8 cellular contexts compared by ENCODE assay signal in the genomic region with DNA sequence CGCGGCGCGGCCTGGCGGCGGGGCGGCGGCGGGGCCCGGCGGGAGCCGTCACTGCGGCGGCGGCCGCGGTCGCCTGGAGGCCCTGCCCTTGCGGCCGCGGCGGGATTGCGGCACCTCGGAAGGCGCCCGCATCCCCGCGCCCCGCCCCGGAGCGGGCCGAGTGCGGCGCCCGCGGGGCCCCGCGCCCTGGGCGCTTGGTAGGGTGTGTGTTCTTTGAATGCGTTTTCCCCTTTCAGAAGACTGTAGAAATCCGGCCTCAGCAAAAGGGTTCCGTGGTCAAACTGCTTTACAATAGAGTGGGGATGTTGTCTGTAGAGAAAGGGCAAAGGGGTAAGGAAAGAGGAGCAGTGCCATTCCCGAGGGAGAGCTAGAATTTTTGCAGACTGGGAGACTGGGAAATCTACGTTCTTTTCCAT. TPM values are rescaled to one million over a fixed set of nuclear protein-coding genes. Genes with fewer than 3 reads are reported as not detected.
A peak's percentile ranks its signal among the peaks of the same experiment; 100 is the strongest.
DNase-seq lines count a peak whose midpoint lies in the region; ATAC-seq and TF ChIP-seq lines count a peak whose summit lies in the region.

No MANE protein-coding gene starts in this region.

- H3K4me2 ChIP-seq in SK-N-SH, result peak overlapping the region; percentile 80

- TF ChIP-seq RAD21 in SK-N-SH (IDR thresholded peaks at IDR 0.05; ENCODE audit: low read length), result no peak

- TF ChIP-seq CTCF in 22Rv1 (IDR thresholded peaks at IDR 0.05) (no peak), GM12865 (IDR thresholded peaks at IDR 0.05; ENCODE audit: insufficient read depth, low read depth, low read length, missing control alignments) (no peak), SK-N-SH (IDR thresholded peaks at IDR 0.05) (no peak), cardiac fibroblast (IDR thresholded peaks at IDR 0.05; ENCODE audit: low read depth, low read length) (no peak)

- peak overlapping the region; percentile 64; the same call in 1 of the 2 replicates for H2AFZ ChIP-seq in SK-N-SH (ENCODE audit: low read depth)

- peak overlapping the region; percentile 89 for H3K4me3 ChIP-seq in GM12865 (ENCODE audit: low read depth, low read length)
- peak overlapping the region; percentile 66 to 78 for H3K4me3 ChIP-seq in SK-N-SH (ENCODE audit: low read depth in 2 of 2, low read length in 1 of 2)
- H3K4me3 ChIP-seq in cardiac fibroblast (replicated peaks in 1 of 2; ENCODE audit: low read depth in 2 of 2, low read length in 2 of 2), result peak overlapping the region; percentile 59 to 76

- peak; percentile 32 for ATAC-seq in HG03045 (IDR thresholded peaks at IDR 0.05; ENCODE audit: unreplicated experiment)

- peaks cover 0 to 10% of the 10 kb centered on the region in 2 experiments for H3K36me3 ChIP-seq in SK-N-SH (replicated peaks in 1 of 2; ENCODE audit: control insufficient read depth in 1 of 2, insufficient read depth in 2 of 2, low read length in 1 of 2)

- H3F3A ChIP-seq in SK-N-SH (replicated peaks; ENCODE audit: insufficient read depth), result no peaks in the 10 kb centered on the region

- peak overlapping the region; percentile 72; the same call in 1 of the 2 replicates for H3K9ac ChIP-seq in SK-N-SH

- POLR2A ChIA-PET in SK-N-SH (lab: Yijun Ruan, JAX), result interaction anchor here (0.9 to 1.7 kb wide), 3 partner anchors 111 to 196 kb away, joined by 3 to 4 read pairs (median 3); partner anchors contain the start of gene POMGNT2

- H3K27ac ChIP-seq in 22Rv1, result peak overlapping the region; percentile 43
- peak overlapping the region; percentile 42 to 80 for H3K27ac ChIP-seq in SK-N-SH (ENCODE audit: low read depth in 2 of 2, low read length in 1 of 2)
- H3K27ac ChIP-seq in substantia nigra (ENCODE audit: low read depth, low read length, poor library complexity, severe bottlenecking), result peak overlapping the region; percentile 54

- H4K20me1 ChIP-seq in SK-N-SH (ENCODE audit: insufficient read depth), result peaks cover 37% of the 10 kb centered on the region

- TF ChIP-seq EP300 in SK-N-SH (IDR thresholded peaks at IDR 0.05; ENCODE audit: borderline replicate concordance in 1 of 2, low read depth in 1 of 2, low read length in 1 of 2), result no peak

- DNase-seq in GM12865 (ENCODE audit: low read depth) (peak; percentile 18), SK-N-SH (peak; percentile 79), cardiac fibroblast (ENCODE audit: low read depth in 2 of 2) (peak in 1 of 2 donors; percentile 17), left kidney (ENCODE audit: low read depth, low spot score) (peak; percentile 67), substantia nigra (lab: John Stamatoyannopoulos, UW) (peak in 11 of 49 donors; percentile 3 to 62 (median 24)), DMS153 (lab: John Stamatoyannopoulos, UW) (no peak)

- no peaks in the 10 kb centered on the region for H3K9me2 ChIP-seq in SK-N-SH

- peaks cover 4% of the 10 kb centered on the region; the same call in 1 of the 2 replicates for H3K27me3 ChIP-seq in SK-N-SH (ENCODE audit: insufficient read depth)

- peaks cover 50% of the 10 kb centered on the region for H3K79me2 ChIP-seq in SK-N-SH (ENCODE audit: insufficient read depth)

- 0% methylated on average over 6 of the region's 44 CpGs for WGBS in SK-N-SH (ENCODE audit: low lambda C conversion rate)

- CTCF ChIA-PET in SK-N-SH (lab: Yijun Ruan, JAX), result interaction anchor here (0.7 to 3.3 kb wide), 7 partner anchors 9 to 325 kb away, joined by 3 to 12 read pairs (median 3); no protein-coding TSS in a partner anchor

- H3K4me1 ChIP-seq in SK-N-SH (ENCODE audit: control insufficient read depth in 1 of 2, insufficient read depth in 2 of 2, low read depth in 1 of 2, low read length in 1 of 2), result peaks cover 15% of the 10 kb centered on the region in 2 experiments; a peak in 3 of 4 replicates

- H3K9me3 ChIP-seq in SK-N-SH, result no peaks in the 10 kb centered on the region

TF ChIP-seq in SK-N-SH, 30 proteins besides CTCF, POLR2A, EP300 and RAD21:
- no peak for TF ChIP-seq TEAD4 (IDR thresholded peaks at IDR 0.05; ENCODE audit: borderline replicate concordance, insufficient read depth)
- no peak for TF ChIP-seq YY1 (IDR thresholded peaks at IDR 0.05; ENCODE audit: low read depth)
- TF ChIP-seq POLR2AphosphoS5 (IDR thresholded peaks at IDR 0.05; ENCODE audit: low read depth, low read length), result no peak
- TF ChIP-seq TCF12 (IDR thresholded peaks at IDR 0.05), result no peak
- no peak for TF ChIP-seq SMC3 (IDR thresholded peaks at IDR 0.05; ENCODE audit: low read depth, low read length)
- TF ChIP-seq RFX5 (IDR thresholded peaks at IDR 0.05; ENCODE audit: low read length), result no peak
- no peak for TF ChIP-seq IRF3 (IDR thresholded peaks at IDR 0.05; ENCODE audit: low read depth, low read length)
- TF ChIP-seq CHD2 (IDR thresholded peaks at IDR 0.05; ENCODE audit: low read length, partially characterized antibody), result no peak
- TF ChIP-seq NFIC (IDR thresholded peaks at IDR 0.05; ENCODE audit: borderline replicate concordance), result no peak
- no peak for TF ChIP-seq MEF2A (IDR thresholded peaks at IDR 0.05; ENCODE audit: borderline replicate concordance, low read depth)
- TF ChIP-seq SIN3A (IDR thresholded peaks at IDR 0.05; ENCODE audit: borderline replicate concordance, low read depth, low read length), result no peak
- no peak for TF ChIP-seq FOSL2 (IDR thresholded peaks at IDR 0.05; ENCODE audit: borderline replicate concordance, low read depth)
- no peak for TF ChIP-seq FOXJ3 (CRISPR knock-in tag; IDR thresholded peaks at IDR 0.05)
- TF ChIP-seq, protein P1, sequence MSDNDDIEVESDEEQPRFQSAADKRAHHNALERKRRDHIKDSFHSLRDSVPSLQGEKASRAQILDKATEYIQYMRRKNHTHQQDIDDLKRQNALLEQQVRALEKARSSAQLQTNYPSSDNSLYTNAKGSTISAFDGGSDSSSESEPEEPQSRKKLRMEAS (IDR thresholded peaks at IDR 0.05; ENCODE audit: low read depth), result no peak
- TF ChIP-seq EZH2phosphoT487 (IDR thresholded peaks at IDR 0.05; ENCODE audit: borderline replicate concordance, low read depth), result no peak
- TF ChIP-seq RCOR1 (IDR thresholded peaks at IDR 0.05; ENCODE audit: low read length), result no peak
- TF ChIP-seq USF1 (IDR thresholded peaks at IDR 0.05; ENCODE audit: borderline replicate concordance, low read depth), result no peak
- no peak for TF ChIP-seq MXI1 (IDR thresholded peaks at IDR 0.05; ENCODE audit: low read depth, low read length)
- TF ChIP-seq REST (IDR thresholded peaks at IDR 0.05; ENCODE audit: low read depth, low read length), result no peak
- no peak for TF ChIP-seq GABPA (IDR thresholded peaks at IDR 0.05; ENCODE audit: low read depth)

RNA-seq across cellular contexts. Expression of gene SNRK, which starts 0.6 kb away (rescaled TPM):
- 3.6 and 4.6 TPM in 2 replicates for polyA plus RNA-seq in SK-N-SH (2012; rRNA removed)
- polyA plus RNA-seq in SK-N-SH (2012; cell fraction: cytosol; rRNA removed), result 4.4 and 4.6 TPM in 2 replicates
- polyA plus RNA-seq in SK-N-SH (2012; cell fraction: nucleus; rRNA removed), result 4.8 and 8.1 TPM in 2 replicates
